ENCODE assay signal across 9 cellular contexts in genomic region chr3:152381881-152382295, GRCh38.
DNase-seq lines count a peak whose midpoint lies in the region; ATAC-seq and TF ChIP-seq lines count a peak whose summit lies in the region.
"Had no signal": no experiment of that assay in that cellular context is flagged by ENCODE, and none has a peak within 500 bp of the region (broad histone marks: within the 10 kb centered on the region; RNA-seq: fewer than 3 reads in every experiment).

No MANE protein-coding gene starts in this region.

- intact Hi-C loops in CD8-positive, alpha-beta T cell (cut with DNase I, micrococcal nuclease), result loop anchor here in 1 of 2 experiments (2.0 kb wide), 1 partner anchor 19 kb away; no protein-coding TSS in a partner anchor

- peak overlapping the region; percentile 6 for H3K4me3 Mint-ChIP-seq in CD8-positive, alpha-beta T cell
- peak overlapping the region; percentile 82 for H3K4me3 Mint-ChIP-seq in natural killer cell treated with Interleukin-12 subunit alpha and Interleukin-12 subunit beta and Interleukin-15 and Interleukin-18, amount 100 ng/mL, for 72 hours
- H3K4me3 Mint-ChIP-seq in H9, result no peak overlapping the region

- peaks cover 63% of the 10 kb centered on the region for H3F3A ChIP-seq in GM23248 (ENCODE audit: insufficient read depth)

- no peak overlapping the region for H3K4ac ChIP-seq in H9 (ENCODE audit: low read depth, low read length)

- H4K8ac ChIP-seq in H9 (replicated peaks; ENCODE audit: insufficient read length, low read depth, low read length), result no peak overlapping the region

- peak overlapping the region; percentile 85 for H3K4me2 ChIP-seq in GM23248 (ENCODE audit: unreplicated experiment)
- H3K4me2 ChIP-seq in H9 (ENCODE audit: insufficient read depth, insufficient read length, low read length), result no peak overlapping the region

- H3K23me2 ChIP-seq in H9 (ENCODE audit: insufficient read length, low read depth, low read length, poor library complexity, severe bottlenecking), result no peaks in the 10 kb centered on the region

- H3K4me3 ChIP-seq in CD8-positive, alpha-beta T cell (ENCODE audit: low read depth, low read length), result no peak overlapping the region
- H3K4me3 ChIP-seq in GM23248 (peak overlapping the region; percentile 61), brain microvascular endothelial cell (ENCODE audit: low read depth, low read length) (no peak overlapping the region)

- TF ChIP-seq CTCF in CD8-positive, alpha-beta T cell (IDR thresholded peaks at IDR 0.05), result no peak
- TF ChIP-seq CTCF in brain microvascular endothelial cell (IDR thresholded peaks at IDR 0.05; ENCODE audit: low read depth, low read length, missing control alignments), result no peak
- no peak for TF ChIP-seq CTCF in H9 (conservative IDR thresholded peaks at IDR 0.05)

- H4K20me1 ChIP-seq in GM23248 (ENCODE audit: insufficient read depth), result no peaks in the 10 kb centered on the region
- no peaks in the 10 kb centered on the region for H4K20me1 ChIP-seq in H9 (ENCODE audit: control insufficient read depth, insufficient read depth, insufficient read length)

- no peak for DNase-seq in CD8-positive, alpha-beta T cell
- no peak for DNase-seq in GM23248
- DNase-seq in brain microvascular endothelial cell, result no peak
- no peak for DNase-seq in natural killer cell treated with Interleukin-12 subunit alpha and Interleukin-12 subunit beta and Interleukin-15 and Interleukin-18, amount 100 ng/mL, for 72 hours (ENCODE audit: low spot score)
- no peak for DNase-seq in NCI-H187 treated with DMSO at 0.1 percent for 48 hours (lab: John Stamatoyannopoulos, UW)
- DNase-seq in activated effector memory CD4-positive, alpha-beta T cell treated with Interleukin-2 at 50 U/mL for 16 hours, result no peak
- DNase-seq in H9, result no peak
- DNase-seq in GM03348 (ENCODE audit: low spot score), result no peak

- H3K27ac ChIP-seq in CD8-positive, alpha-beta T cell (ENCODE audit: low read depth, low read length), result no peak overlapping the region
- H3K27ac ChIP-seq in GM23248, result peak overlapping the region; percentile 16; the same call in 1 of the 2 replicates
- peak overlapping the region; percentile 20 for H3K27ac ChIP-seq in brain microvascular endothelial cell
- H3K27ac ChIP-seq in H9 (ENCODE audit: insufficient read length, low read depth, low read length), result no peak overlapping the region
- H3K27ac ChIP-seq: VCaP had no signal

- POLR2A ChIA-PET in CD8-positive, alpha-beta T cell (lab: Charles Lee), result no interaction called here

- peaks cover 86% of the 10 kb centered on the region for H3K4me1 Mint-ChIP-seq in CD8-positive, alpha-beta T cell (ENCODE audit: low read depth)
- peaks cover 35 to 52% of the 10 kb centered on the region in 2 donors for H3K4me1 Mint-ChIP-seq in natural killer cell treated with Interleukin-12 subunit alpha and Interleukin-12 subunit beta and Interleukin-15 and Interleukin-18, amount 100 ng/mL, for 72 hours (ENCODE audit: low read depth in 2 of 2)
- H3K4me1 Mint-ChIP-seq in H9, result peaks cover 28 to 34% of the 10 kb centered on the region in 2 experiments

- ATAC-seq in CD8-positive, alpha-beta T cell, result no peak
- ATAC-seq in natural killer cell treated with Interleukin-12 subunit alpha and Interleukin-12 subunit beta and Interleukin-15 and Interleukin-18, amount 100 ng/mL, for 72 hours, result no peak

- no peak overlapping the region for H4K5ac ChIP-seq in H9 (ENCODE audit: insufficient read length, low read depth, low read length)

- no peak overlapping the region for H4K91ac ChIP-seq in H9 (ENCODE audit: insufficient read length, low read depth, low read length)

- H3K9ac ChIP-seq in GM23248, result peak overlapping the region; percentile 59
- H3K9ac ChIP-seq in H9 (ENCODE audit: extremely low read depth, insufficient read length, low read length), result no peak overlapping the region

- CTCF ChIA-PET in CD8-positive, alpha-beta T cell (lab: Charles Lee), result no interaction called here

- H3K23ac ChIP-seq in H9 (ENCODE audit: insufficient read length, low read depth, low read length), result no peak overlapping the region

- no peak overlapping the region for H2BK120ac ChIP-seq in H9 (ENCODE audit: low read depth, low read length, poor library complexity, severe bottlenecking)

- no peak overlapping the region for H3K56ac ChIP-seq in H9 (ENCODE audit: insufficient read length, low read depth, low read length)

- no peak overlapping the region for H3K14ac ChIP-seq in H9 (ENCODE audit: insufficient read depth, low read length)

- in situ Hi-C loops in GM23248 (cut with MboI), result no loop called here
- in situ Hi-C loops in brain microvascular endothelial cell (cut with HindIII; ENCODE audit: low pct_ligation_motif_present, low sequenced_read_pairs), result no loop called here

- no peak overlapping the region for H2BK15ac ChIP-seq in H9 (ENCODE audit: low read depth, low read length)

- no peak overlapping the region for H2BK5ac ChIP-seq in H9 (ENCODE audit: insufficient read length, low read length)

- H3K36me3 ChIP-seq in CD8-positive, alpha-beta T cell (ENCODE audit: insufficient read depth, low read length), result peaks cover under 1% of the 10 kb centered on the region
- H3K36me3 ChIP-seq in GM23248 (ENCODE audit: low read depth) (peaks cover 13% of the 10 kb centered on the region), brain microvascular endothelial cell (replicated peaks) (no peaks in the 10 kb centered on the region)

- peaks cover 40% of the 10 kb centered on the region for H3K36me3 Mint-ChIP-seq in CD8-positive, alpha-beta T cell
- peaks cover 6% of the 10 kb centered on the region for H3K36me3 Mint-ChIP-seq in natural killer cell treated with Interleukin-12 subunit alpha and Interleukin-12 subunit beta and Interleukin-15 and Interleukin-18, amount 100 ng/mL, for 72 hours
- peaks cover 0 to 3% (median 0%) of the 10 kb centered on the region in 3 experiments; a peak in 1 of 7 replicates for H3K36me3 Mint-ChIP-seq in H9 (ENCODE audit: insufficient read depth in 1 of 3, low read depth in 3 of 3)

- no peak overlapping the region for H2BK12ac ChIP-seq in H9 (ENCODE audit: insufficient read length, low read depth, low read length)

- WGBS in GM23248 (ENCODE audit: low coverage in 1 of 2, low lambda C conversion rate in 2 of 2, missing lambda C conversion rate in 2 of 2), 2 experiments, result 98% methylated on average over 2 of the region's 2 CpGs
- no CpG with 5 or more reads among the region's 2 CpGs for WGBS in H9 (ENCODE audit: extremely low coverage, insufficient read length, low lambda C conversion rate)

- no peaks in the 10 kb centered on the region for H3K27me3 ChIP-seq in CD8-positive, alpha-beta T cell (ENCODE audit: insufficient read depth, low read length)
- no peaks in the 10 kb centered on the region for H3K27me3 ChIP-seq in GM23248 (replicated peaks; ENCODE audit: insufficient read depth)
- H3K27me3 ChIP-seq in brain microvascular endothelial cell (replicated peaks), result no peaks in the 10 kb centered on the region
- H3K27me3 ChIP-seq in H9 (ENCODE audit: insufficient read depth, low read length), result no peaks in the 10 kb centered on the region

- peak overlapping the region; percentile 74 for H3K27ac Mint-ChIP-seq in CD8-positive, alpha-beta T cell
- peak overlapping the region; percentile 81 to 86 for H3K27ac Mint-ChIP-seq in natural killer cell treated with Interleukin-12 subunit alpha and Interleukin-12 subunit beta and Interleukin-15 and Interleukin-18, amount 100 ng/mL, for 72 hours
- H3K27ac Mint-ChIP-seq in H9, result no peak overlapping the region

- no peaks in the 10 kb centered on the region for H3K9me3 Mint-ChIP-seq in CD8-positive, alpha-beta T cell
- H3K9me3 Mint-ChIP-seq in natural killer cell treated with Interleukin-12 subunit alpha and Interleukin-12 subunit beta and Interleukin-15 and Interleukin-18, amount 100 ng/mL, for 72 hours, result no peaks in the 10 kb centered on the region
- H3K9me3 Mint-ChIP-seq in H9, result no peaks in the 10 kb centered on the region

- peaks cover 69% of the 10 kb centered on the region for H3K4me1 ChIP-seq in CD8-positive, alpha-beta T cell (ENCODE audit: insufficient read depth, low read length)
- H3K4me1 ChIP-seq in GM23248 (ENCODE audit: insufficient read depth), result peaks cover 77% of the 10 kb centered on the region
- H3K4me1 ChIP-seq in H9 (ENCODE audit: insufficient read depth, low read length), result no peaks in the 10 kb centered on the region

- H3K9me3 ChIP-seq in CD8-positive, alpha-beta T cell (ENCODE audit: low read length), result no peaks in the 10 kb centered on the region
- H3K9me3 ChIP-seq in GM23248 (ENCODE audit: low read depth) (no peaks in the 10 kb centered on the region), H9 (ENCODE audit: control insufficient read depth, low read depth, low read length) (no peaks in the 10 kb centered on the region)

- H3K18ac ChIP-seq in H9 (ENCODE audit: insufficient read length, low read depth, low read length), result no peak overlapping the region

- no peak overlapping the region for H2AFZ ChIP-seq in GM23248
- H2AFZ ChIP-seq in H9 (ENCODE audit: low read length), result no peak overlapping the region

- no peak overlapping the region for H3T11ph ChIP-seq in H9 (ENCODE audit: low read length)

- H3K9me2 ChIP-seq in GM23248 (ENCODE audit: insufficient read depth), result no peaks in the 10 kb centered on the region; the same call in 1 of the 2 replicates

- no peaks in the 10 kb centered on the region for H3K79me1 ChIP-seq in H9 (ENCODE audit: insufficient read depth, low read depth, low read length, poor library complexity, severe bottlenecking)

- no peak overlapping the region for H2BK20ac ChIP-seq in H9 (ENCODE audit: low read depth, low read length, poor library complexity, severe bottlenecking)

- H3K27me3 Mint-ChIP-seq in CD8-positive, alpha-beta T cell (ENCODE audit: low read depth), result no peaks in the 10 kb centered on the region
- no peaks in the 10 kb centered on the region for H3K27me3 Mint-ChIP-seq in natural killer cell treated with Interleukin-12 subunit alpha and Interleukin-12 subunit beta and Interleukin-15 and Interleukin-18, amount 100 ng/mL, for 72 hours
- no peaks in the 10 kb centered on the region for H3K27me3 Mint-ChIP-seq in H9 (ENCODE audit: low read depth)

- no peak overlapping the region for H2AK5ac ChIP-seq in H9 (ENCODE audit: insufficient read length, low read length)

- H3K79me2 ChIP-seq in GM23248 (ENCODE audit: insufficient read depth) (peaks cover 98% of the 10 kb centered on the region), H9 (ENCODE audit: insufficient read depth, low read length) (no peaks in the 10 kb centered on the region)

Comparison
In these comparisons a context has a peak if more than half of its experiments do, and no peak if none do; other contexts are left out.
1. H3K27ac ChIP-seq: peak in GM23248 (single experiment) and brain microvascular endothelial cell (single experiment); none in CD8-positive, alpha-beta T cell (single experiment) and H9 (single experiment).
2. H3K27ac Mint-ChIP-seq: peak in CD8-positive, alpha-beta T cell (single experiment) and natural killer cell treated with Interleukin-12 subunit alpha and Interleukin-12 subunit beta and Interleukin-15 and Interleukin-18, amount 100 ng/mL, for 72 hours (2 of 2); none in H9 (0 of 3).
3. H3K4me3 Mint-ChIP-seq: peak in CD8-positive, alpha-beta T cell (single experiment) and natural killer cell treated with Interleukin-12 subunit alpha and Interleukin-12 subunit beta and Interleukin-15 and Interleukin-18, amount 100 ng/mL, for 72 hours (single experiment); none in H9 (0 of 2).